ENCODE assay signal across 15 cellular contexts in the genomic region with DNA sequence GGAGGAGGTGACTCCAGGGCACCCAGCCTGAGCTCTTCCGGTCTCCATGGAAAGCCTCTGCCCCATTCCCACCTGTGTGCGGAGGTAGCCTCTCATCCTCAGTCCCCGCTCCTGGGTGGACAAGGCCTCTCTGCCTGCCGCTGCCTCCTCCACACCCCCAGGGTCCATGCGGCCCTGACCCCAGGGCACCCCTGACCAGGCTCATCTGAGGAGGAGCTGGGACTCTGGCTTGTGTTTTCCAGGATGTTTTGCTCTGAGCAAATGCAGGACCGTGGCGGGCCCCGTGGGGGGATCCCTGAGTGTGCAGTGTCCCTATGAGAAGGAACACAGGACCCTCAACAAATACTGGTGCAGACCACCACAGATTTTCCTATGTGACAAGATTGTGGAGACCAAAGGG. TPM values are rescaled to one million over a fixed set of nuclear protein-coding genes. Genes with fewer than 3 reads are reported as not detected.
"Had no signal": no experiment of that assay in that cellular context is flagged by ENCODE, and none has a peak within 500 bp of the region (broad histone marks: within the 10 kb centered on the region; RNA-seq: fewer than 3 reads in every experiment).

No MANE protein-coding gene starts in this region.

- H3K36me3 ChIP-seq: gastrocnemius medialis, thyroid gland had no signal

- H3K4me1 ChIP-seq: gastrocnemius medialis, thyroid gland had no signal

- DNase-seq: activated gamma-delta T cell; effector CD8-positive, alpha-beta T cell; gastrocnemius medialis; kidney; left ventricle myocardium superior; mesenchymal stem cell; stimulated activated CD4-positive, alpha-beta T cell treated with anti-CD3 and anti-CD28 coated beads, Interleukin-15, amount 100 ng/mL, for 24 hours; thyroid gland had no signal

- H3K27me3 Mint-ChIP-seq: activated CD4-positive, alpha-beta T cell treated with anti-CD3 and anti-CD28 coated beads for 36 hours had no signal

- H3K27ac ChIP-seq: coronary artery, epithelial cell of prostate, gastrocnemius medialis, neutrophil, thyroid gland, VCaP had no signal

- H3K9me3 ChIP-seq: gastrocnemius medialis, neutrophil, thyroid gland had no signal

- H3K4me3 ChIP-seq: coronary artery, gastrocnemius medialis, thyroid gland had no signal

- ATAC-seq: activated CD4-positive, alpha-beta T cell treated with anti-CD3 and anti-CD28 coated beads for 36 hours; gastrocnemius medialis; left ventricle myocardium superior had no signal

- H3K4me3 Mint-ChIP-seq: activated CD4-positive, alpha-beta T cell treated with anti-CD3 and anti-CD28 coated beads for 36 hours had no signal

- H3K27me3 ChIP-seq: gastrocnemius medialis, neutrophil, thyroid gland had no signal

RNA-seq across cellular contexts. Expression of gene CD300LB, which starts 58.0 kb away (rescaled TPM):
- total RNA-seq: activated CD4-positive, alpha-beta T cell treated with anti-CD3 and anti-CD28 coated beads for 36 hours; cardiac septum; skeletal muscle tissue; thyroid gland had no signal
